ENCODE assay signal across 15 cellular contexts in the genomic region with DNA sequence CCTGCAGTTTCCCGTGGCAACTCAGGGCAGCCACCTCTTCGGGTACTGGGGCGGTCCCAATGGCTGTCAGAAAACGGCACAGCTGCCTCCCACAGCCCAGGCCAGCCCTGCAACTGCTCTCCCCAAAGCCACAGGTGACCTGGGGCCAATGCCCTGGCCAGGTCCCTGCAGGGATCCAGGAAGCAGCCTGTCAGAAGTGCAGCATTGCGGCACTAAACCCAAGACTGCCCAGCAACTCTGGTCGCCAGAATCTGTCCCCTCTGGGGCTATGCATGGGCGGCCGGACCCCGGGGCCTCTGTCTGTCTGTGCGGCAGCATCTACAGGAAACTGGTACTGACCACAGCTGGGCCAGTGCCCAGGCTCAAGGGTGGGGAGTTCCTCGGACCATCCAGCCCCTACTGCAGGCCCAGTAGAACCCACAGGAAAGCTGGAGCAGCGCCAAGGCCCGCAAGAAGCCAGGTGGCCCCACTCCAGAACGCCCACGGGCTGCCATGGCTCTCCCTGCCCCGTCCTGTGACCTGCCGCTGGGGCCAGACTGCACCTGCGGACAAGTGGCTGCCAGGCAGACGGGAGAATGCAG. TPM values are rescaled to one million over a fixed set of nuclear protein-coding genes. Genes with fewer than 3 reads are reported as not detected.
DNase-seq lines count a peak whose midpoint lies in the region; TF ChIP-seq lines count a peak whose summit lies in the region.
"Had no signal": no experiment of that assay in that cellular context is flagged by ENCODE, and none has a peak within 500 bp of the region (broad histone marks: within the 10 kb centered on the region; RNA-seq: fewer than 3 reads in every experiment).

No MANE protein-coding gene starts in this region.

- H3K27me3 ChIP-seq in adrenal gland (no peaks in the 10 kb centered on the region), layer of hippocampus (ENCODE audit: control insufficient read depth, insufficient read depth, low read length) (no peaks in the 10 kb centered on the region), Caco-2 (replicated peaks; ENCODE audit: control insufficient read depth, insufficient read depth, low read length) (no peaks in the 10 kb centered on the region), A673 (replicated peaks; ENCODE audit: insufficient read depth, low read depth, low read length, poor library complexity) (no peaks in the 10 kb centered on the region)
- H3K27me3 ChIP-seq: SJSA1 had no signal

- H3K27me3 Mint-ChIP-seq in Caco-2 (ENCODE audit: insufficient read depth, unreplicated experiment), result no peaks in the 10 kb centered on the region
- H3K27me3 Mint-ChIP-seq: activated CD4-positive, alpha-beta T cell treated with anti-CD3 and anti-CD28 coated beads, Interleukin-2, amount 10 ng/mL, durations not matched to agents 7 days and 5 days had no signal

- WGBS in adrenal gland, 4 donors, result 44 to 57% (median 47%) methylated on average over 3 to 19 of the region's 19 CpGs

- H3K4me3 ChIP-seq in adrenal gland, result no peak overlapping the region
- no peak overlapping the region for H3K4me3 ChIP-seq in Caco-2 (ENCODE audit: low read depth, low read length)
- H3K4me3 ChIP-seq in A673 (ENCODE audit: low read depth, low read length, poor library complexity, severe bottlenecking), result no peak overlapping the region
- H3K4me3 ChIP-seq: SJSA1 had no signal

- H3K4me3 Mint-ChIP-seq in Caco-2 (ENCODE audit: unreplicated experiment), result no peak overlapping the region
- H3K4me3 Mint-ChIP-seq: activated CD4-positive, alpha-beta T cell treated with anti-CD3 and anti-CD28 coated beads, Interleukin-2, amount 10 ng/mL, durations not matched to agents 7 days and 5 days; immature natural killer cell had no signal

- intact Hi-C loops in adrenal gland (cut with DNase I) (no loop called here), Caco-2 (cut with micrococcal nuclease; ENCODE audit: unreplicated experiment) (no loop called here), A673 (cut with micrococcal nuclease; ENCODE audit: unreplicated experiment) (no loop called here)

- peaks cover 40% of the 10 kb centered on the region for H3K36me3 Mint-ChIP-seq in Caco-2 (ENCODE audit: insufficient read depth, unreplicated experiment)
- H3K36me3 Mint-ChIP-seq: immature natural killer cell had no signal

- no peaks in the 10 kb centered on the region for H3K4me1 Mint-ChIP-seq in Caco-2 (ENCODE audit: low read depth, unreplicated experiment)

- POLR2A ChIA-PET in Caco-2 (lab: Charles Lee) (no interaction called here), A673 (lab: Charles Lee; ENCODE audit: low non-redundant PET) (no interaction called here)

- H3K36me3 ChIP-seq in adrenal gland (replicated peaks in 1 of 2) (peaks cover 0 to 18% of the 10 kb centered on the region in 2 donors), Caco-2 (ENCODE audit: control insufficient read depth, insufficient read depth, low read length) (peaks cover 1% of the 10 kb centered on the region; the same call in 1 of the 2 replicates), A673 (ENCODE audit: insufficient read depth, low read length, poor library complexity, severe bottlenecking) (peaks cover 10% of the 10 kb centered on the region)

- H3K27ac ChIP-seq in adrenal gland (peak overlapping the region in 3 of 5 donors; percentile 7 to 91 (median 76)), layer of hippocampus (ENCODE audit: low read depth, low read length) (peak overlapping the region; percentile 46), substantia nigra (ENCODE audit: low read depth, low read length, poor library complexity, severe bottlenecking) (peak overlapping the region; percentile 21), A673 (ENCODE audit: low read depth, low read length, poor library complexity, severe bottlenecking) (no peak overlapping the region)
- H3K27ac ChIP-seq: SJSA1 had no signal

- peak; percentile 38 for DNase-seq in D341Med (ENCODE audit: low spot score)
- peak in 3 of 7 donors; percentile 51 to 66 (median 56) for DNase-seq in adrenal gland
- peak in 17 of 49 donors; percentile 4 to 94 (median 31) for DNase-seq in substantia nigra (lab: John Stamatoyannopoulos, UW)
- no peak for DNase-seq in Caco-2
- DNase-seq in NCI-H1930 (lab: John Stamatoyannopoulos, UW), result no peak
- DNase-seq in A673 (ENCODE audit: low spot score), result no peak
- DNase-seq: activated CD4-positive, alpha-beta T cell treated with anti-CD3 and anti-CD28 coated beads, Interleukin-2, amount 10 ng/mL, durations not matched to agents 7 days and 5 days; cerebellar nuclear complex; DMS153; immature natural killer cell; KBM-7; NCI-H1105 had no signal

- peaks cover 20 to 33% of the 10 kb centered on the region in 2 donors for H3K4me1 ChIP-seq in adrenal gland (replicated peaks in 1 of 2)
- H3K4me1 ChIP-seq in Caco-2, result peaks cover 7% of the 10 kb centered on the region; the same call in 1 of the 2 replicates
- peaks cover 17% of the 10 kb centered on the region for H3K4me1 ChIP-seq in A673 (ENCODE audit: insufficient read depth, low read length, poor library complexity, severe bottlenecking)

- TF ChIP-seq POLR2A in adrenal gland (IDR thresholded peaks at IDR 0.05), result no peak

- H3K9me3 ChIP-seq in adrenal gland (replicated peaks in 1 of 3) (no peaks in the 10 kb centered on the region), Caco-2 (no peaks in the 10 kb centered on the region), A673 (ENCODE audit: low read depth, low read length, poor library complexity, severe bottlenecking) (no peaks in the 10 kb centered on the region)
- H3K9me3 ChIP-seq: SJSA1 had no signal

- TF ChIP-seq CTCF in adrenal gland (IDR thresholded peaks at IDR 0.05) (no peak), Caco-2 (IDR thresholded peaks at IDR 0.05; ENCODE audit: insufficient read depth in 1 of 2, low read depth in 1 of 2, low read length in 1 of 2, severe bottlenecking in 1 of 2, unreplicated experiment in 1 of 2) (no peak), A673 (conservative IDR thresholded peaks at IDR 0.05; ENCODE audit: low read depth, low read length) (no peak)

- no peak overlapping the region for H3K27ac Mint-ChIP-seq in Caco-2 (ENCODE audit: unreplicated experiment)
- H3K27ac Mint-ChIP-seq: activated CD4-positive, alpha-beta T cell treated with anti-CD3 and anti-CD28 coated beads, Interleukin-2, amount 10 ng/mL, durations not matched to agents 7 days and 5 days; immature natural killer cell had no signal

- CTCF ChIA-PET in Caco-2 (lab: Charles Lee), result no interaction called here
- CTCF ChIA-PET in A673 (lab: Charles Lee), result no interaction called here

- no peaks in the 10 kb centered on the region for H3K9me3 Mint-ChIP-seq in Caco-2 (ENCODE audit: unreplicated experiment)
- H3K9me3 Mint-ChIP-seq: activated CD4-positive, alpha-beta T cell treated with anti-CD3 and anti-CD28 coated beads, Interleukin-2, amount 10 ng/mL, durations not matched to agents 7 days and 5 days; activated naive CD4-positive, alpha-beta T cell treated with anti-CD3 and anti-CD28 coated beads, Interleukin-2, amount 50 U/mL, for 72 hours; immature natural killer cell had no signal

- BruUV-seq in Caco-2 (replicated peaks; lab: Mats Ljungman, UMichigan), result no TSS peak
- no TSS peak for BruUV-seq in A673 (replicated peaks; lab: Mats Ljungman, UMichigan)

RNA-seq across cellular contexts. Expression of a gene that starts 5.5 kb away (rescaled TPM):
- total RNA-seq in adrenal gland (100 to 1,000 TPM in 3 of 8 donors, 10 to 100 TPM in 5; 53.7 to 160 (median 88.2) TPM), Caco-2 (2022) (99.6 and 99.9 TPM in 2 replicates), A673 (2021) (72.8 and 91.1 TPM in 2 replicates)
- 10 to 100 TPM; 38.9 to 73.9 (median 61.2) TPM for polyA plus RNA-seq in adrenal gland

RNA-seq across cellular contexts. Expression of a gene that starts 13.5 kb away (rescaled TPM):
- total RNA-seq in adrenal gland (10 to 100 TPM; 21.8 to 65.6 (median 55.1) TPM), Caco-2 (2022) (62.1 and 66.1 TPM in 2 replicates), A673 (2021) (74.1 and 75.7 TPM in 2 replicates)
- polyA plus RNA-seq in adrenal gland, result 100 to 1,000 TPM in 2 of 3 donors, 10 to 100 TPM in 1; 26.3 to 198 (median 116) TPM

RNA-seq across cellular contexts. Expression of a gene that starts 26.6 kb away (rescaled TPM):
- 100 to 1,000 TPM in 1 of 8 donors, 10 to 100 TPM in 7; 38.7 to 131 (median 56.8) TPM for total RNA-seq in adrenal gland
- polyA plus RNA-seq in adrenal gland, result 10 to 100 TPM; 17.9 to 39.8 (median 34.1) TPM
- total RNA-seq in Caco-2 (2022), result 47.2 and 51.2 TPM in 2 replicates
- total RNA-seq in A673 (2021), result 25.0 and 30.9 TPM in 2 replicates

RNA-seq across cellular contexts. Expression of a gene that starts 26.9 kb away (rescaled TPM):
- total RNA-seq in adrenal gland (100 to 1,000 TPM in 1 of 8 donors, 10 to 100 TPM in 7; 16.2 to 104 (median 43.8) TPM), Caco-2 (2022) (29.5 and 34.2 TPM in 2 replicates), A673 (2021) (20.1 and 24.0 TPM in 2 replicates)
- 100 to 1,000 TPM in 2 of 3 donors, 1 to 10 TPM in 1; 8.9 to 292 (median 198) TPM for polyA plus RNA-seq in adrenal gland
